In genomic region chr5:147819371-147819770, GRCh38 we compare ENCODE assay signal across 16 cellular contexts. TPM values are rescaled to one million over a fixed set of nuclear protein-coding genes. Genes with fewer than 3 reads are reported as not detected.
DNase-seq lines count a peak whose midpoint lies in the region; TF ChIP-seq lines count a peak whose summit lies in the region.
"Had no signal": no experiment of that assay in that cellular context is flagged by ENCODE, and none has a peak within 500 bp of the region (broad histone marks: within the 10 kb centered on the region; RNA-seq: fewer than 3 reads in every experiment).

No MANE protein-coding gene starts in this region.

- H3K27ac ChIP-seq in A673 (ENCODE audit: low read depth, low read length, poor library complexity, severe bottlenecking) (peak overlapping the region; percentile 36), SK-N-MC (peak overlapping the region; percentile 84)
- H3K27ac ChIP-seq: 22Rv1, A549 had no signal

- H3K36me3 ChIP-seq in A673 (ENCODE audit: insufficient read depth, low read length, poor library complexity, severe bottlenecking) = no peaks in the 10 kb centered on the region
- H3K36me3 ChIP-seq in SK-N-MC (ENCODE audit: insufficient read depth, low read length) = no peaks in the 10 kb centered on the region
- H3K36me3 ChIP-seq: BLaER1 treated with 17β-estradiol and CSF1 and Interleukin-3, amounts not matched to agents 10 nM and 100 nM had no signal

- peak overlapping the region; percentile 53 for H3K9ac ChIP-seq in SK-N-MC (ENCODE audit: insufficient read length)

- POLR2A ChIA-PET in A673 (lab: Charles Lee; ENCODE audit: low non-redundant PET) = no interaction called here

- intact Hi-C loops in A673 (cut with micrococcal nuclease; ENCODE audit: unreplicated experiment) = no loop called here

- DNase-seq in A673 (ENCODE audit: low spot score) (peak; percentile 46), NCI-H1048 (lab: John Stamatoyannopoulos, UW) (peak; percentile 15), SK-N-MC (ENCODE audit: low read depth, low spot score) (no peak), foreskin melanocyte (peak; percentile 76), globus pallidus (ENCODE audit: low spot score) (no peak), GM19238 (ENCODE audit: insufficient read length, low spot score) (no peak), GM13977 (ENCODE audit: low spot score) (no peak)
- DNase-seq: Caco-2; CD4-positive, CD25-positive, alpha-beta regulatory T cell; CD8-positive, alpha-beta memory T cell; H9; IMR-90 had no signal

- no TSS peak for BruUV-seq in A673 (replicated peaks; lab: Mats Ljungman, UMichigan)

- TF ChIP-seq CTCF in A673 (conservative IDR thresholded peaks at IDR 0.05; ENCODE audit: low read depth, low read length) (no peak), GM13977 (IDR thresholded peaks at IDR 0.05; ENCODE audit: extremely low read depth, insufficient read depth, missing control alignments) (no peak)

- H3K9me3 ChIP-seq in A673 (ENCODE audit: low read depth, low read length, poor library complexity, severe bottlenecking) (peaks cover 5% of the 10 kb centered on the region), SK-N-MC (ENCODE audit: low read depth, low read length) (no peaks in the 10 kb centered on the region; the same call in 1 of the 2 replicates)
- H3K9me3 ChIP-seq: A549, Caco-2 had no signal

- H3K4me1 ChIP-seq in A673 (ENCODE audit: insufficient read depth, low read length, poor library complexity, severe bottlenecking) = peaks cover 49% of the 10 kb centered on the region
- H3K4me1 ChIP-seq: A549 had no signal

- no peak overlapping the region for H3K4me3 ChIP-seq in A673 (ENCODE audit: low read depth, low read length, poor library complexity, severe bottlenecking)
- H3K4me3 ChIP-seq in SK-N-MC = peak overlapping the region; percentile 18
- H3K4me3 ChIP-seq: A549; BLaER1 treated with 17β-estradiol and CSF1 and Interleukin-3, amounts not matched to agents 10 nM and 100 nM; GM23338 had no signal

- H3K27me3 ChIP-seq in A673 (replicated peaks; ENCODE audit: insufficient read depth, low read depth, low read length, poor library complexity) = no peaks in the 10 kb centered on the region
- H3K27me3 ChIP-seq: BLaER1 treated with 17β-estradiol and CSF1 and Interleukin-3, amounts not matched to agents 10 nM and 100 nM had no signal

- in situ Hi-C loops in GM13977 (cut with MboI; ENCODE audit: low pct_unique_long_range_greater_than_20kb, low sequenced_read_pairs, unreplicated experiment) = loop anchor here (25.0 kb wide), 1 partner anchor 182 kb away; no protein-coding TSS in a partner anchor

- CTCF ChIA-PET in A673 (lab: Charles Lee) = interaction anchor here (0.6 to 0.8 kb wide), 2 partner anchors 37 to 192 kb away, joined by 4 to 5 read pairs; no protein-coding TSS in a partner anchor

RNA-seq across cellular contexts. Expression of gene SPINK1, which starts 12.1 kb away (rescaled TPM):
- not detected in 2 replicates for total RNA-seq in A673 (2021)
- total RNA-seq: CD4-positive, CD25-positive, alpha-beta regulatory T cell; CD8-positive, alpha-beta memory T cell; GM23338; IMR-90 had no signal

RNA-seq across cellular contexts. Expression of gene JAKMIP2, which starts 36.8 kb away (rescaled TPM):
- 67.4 and 85.5 TPM in 2 replicates for total RNA-seq in A673 (2021)

RNA-seq across cellular contexts. Expression of gene SCGB3A2, which starts 59.1 kb away (rescaled TPM):
- not detected in 2 replicates for total RNA-seq in A673 (2021)
- total RNA-seq: Caco-2; CD4-positive, CD25-positive, alpha-beta regulatory T cell; CD8-positive, alpha-beta memory T cell; IMR-90 had no signal

Comparison
In these comparisons a context has a peak if more than half of its experiments do, and no peak if none do; other contexts are left out.
1. DNase-seq: peak in A673 (single experiment), NCI-H1048 (single experiment) and foreskin melanocyte (single experiment); none in SK-N-MC (single experiment), globus pallidus (single experiment), GM19238 (single experiment) and GM13977 (single experiment).